ENCODE assay signal across 8 cellular contexts in genomic region chr5:138544171-138545134, GRCh38. TPM values are rescaled to one million over a fixed set of nuclear protein-coding genes. Genes with fewer than 3 reads are reported as not detected.
DNase-seq lines count a peak whose midpoint lies in the region; ATAC-seq and TF ChIP-seq lines count a peak whose summit lies in the region.

No MANE protein-coding gene starts in this region.

- ATAC-seq in left colon (no peak), HG02571 (IDR thresholded peaks at IDR 0.05; ENCODE audit: unreplicated experiment) (no peak), GM19324 (IDR thresholded peaks at IDR 0.05; ENCODE audit: low FRiP score, unreplicated experiment) (no peak)

- no peak for TF ChIP-seq POLR2A in testis (IDR thresholded peaks at IDR 0.05)

- H3K36me3 ChIP-seq in HUES64 (ENCODE audit: insufficient read depth, low read length) (peaks cover 24% of the 10 kb centered on the region), testis (ENCODE audit: low read depth, missing control alignments) (no peaks in the 10 kb centered on the region)

- DNase-seq in AG08396 (ENCODE audit: low spot score) (peak; percentile 12), astrocyte of the cerebellum (ENCODE audit: low read depth) (no peak), left colon (peak; percentile 27 to 31), testis (peak; percentile 34), amniotic stem cell (lab: John Stamatoyannopoulos, UW) (no peak)

- H3K9ac ChIP-seq in HUES64 (ENCODE audit: low read depth, low read length): peak overlapping the region; percentile 97

- H3K4me1 ChIP-seq in HUES64 (ENCODE audit: insufficient read depth, low read length) (peaks cover 22% of the 10 kb centered on the region), testis (peaks cover 54% of the 10 kb centered on the region)

- in situ Hi-C loops in astrocyte of the cerebellum (cut with HindIII; ENCODE audit: low sequenced_read_pairs): no loop called here

- H3K27me3 ChIP-seq in HUES64 (ENCODE audit: insufficient read depth, low read length) (no peaks in the 10 kb centered on the region), testis (no peaks in the 10 kb centered on the region)

- TF ChIP-seq CTCF in astrocyte of the cerebellum (IDR thresholded peaks at IDR 0.05; ENCODE audit: low read depth, low read length, missing control alignments): no peak
- TF ChIP-seq CTCF in testis (IDR thresholded peaks at IDR 0.05): no peak

- peak overlapping the region; percentile 88 for H3K4me3 ChIP-seq in HUES64 (ENCODE audit: low read length)
- H3K4me3 ChIP-seq in astrocyte of the cerebellum (ENCODE audit: low read depth, low read length): peak overlapping the region; percentile 74
- peak overlapping the region; percentile 87 to 89 for H3K4me3 ChIP-seq in testis

- peak overlapping the region; percentile 96 for H3K27ac ChIP-seq in HUES64 (ENCODE audit: low read depth, low read length)
- H3K27ac ChIP-seq in testis: peak overlapping the region; percentile 97 to 98

- no peaks in the 10 kb centered on the region for H3K9me3 ChIP-seq in HUES64 (ENCODE audit: insufficient read depth, low read depth, low read length)
- H3K9me3 ChIP-seq in testis: no peaks in the 10 kb centered on the region

- intact Hi-C loops in left colon (cut with DNase I, micrococcal nuclease): no loop called here
- intact Hi-C loops in testis (cut with DNase I; ENCODE audit: low total_unique reads): no loop called here

- WGBS in HUES64: 66% methylated on average over 16 of the region's 17 CpGs
- 34 to 43% methylated on average over 17 of the region's 17 CpGs for WGBS in testis, 2 donors

RNA-seq across cellular contexts. Expression of gene ETF1, which starts 1.4 kb away (rescaled TPM):
- 164 TPM for polyA plus RNA-seq in HUES64 (2013, experiment 1 of 2)
- 131 TPM for polyA plus RNA-seq in HUES64 (2013, experiment 2 of 2)
- total RNA-seq in left colon: 10 to 100 TPM; 73.5 to 83.3 TPM
- total RNA-seq in testis: 10 to 100 TPM; 74.3 to 75.3 TPM
- 103 TPM for polyA plus RNA-seq in testis (ENCODE audit: insufficient read depth, low read depth, low replicate concordance)

RNA-seq across cellular contexts. Expression of gene HSPA9, which starts 30.7 kb away (rescaled TPM):
- polyA plus RNA-seq in HUES64 (2013, experiment 1 of 2): 276 TPM
- polyA plus RNA-seq in HUES64 (2013, experiment 2 of 2): 247 TPM
- total RNA-seq in left colon (100 to 1,000 TPM; 175 to 206 TPM), testis (100 to 1,000 TPM; 205 to 243 TPM)
- 145 TPM for polyA plus RNA-seq in testis (ENCODE audit: insufficient read depth, low read depth, low replicate concordance)

Comparison
In these comparisons a context has a peak if more than half of its experiments do, and no peak if none do; other contexts are left out.
1. DNase-seq: peak in AG08396 (single experiment), left colon (2 of 2) and testis (single experiment); none in astrocyte of the cerebellum (single experiment) and amniotic stem cell (single experiment).
2. Peak in every context shown above with its lines, with median percentiles within 50 percentile points of each other: H3K4me3 ChIP-seq.